Comparison of ENCODE assay signal across 19 cellular contexts in genomic region chr12:110637869-110638441, GRCh38. TPM values are rescaled to one million over a fixed set of nuclear protein-coding genes. Genes with fewer than 3 reads are reported as not detected.
DNase-seq lines count a peak whose midpoint lies in the region; ATAC-seq and TF ChIP-seq lines count a peak whose summit lies in the region.
"Had no signal": no experiment of that assay in that cellular context is flagged by ENCODE, and none has a peak within 500 bp of the region (broad histone marks: within the 10 kb centered on the region; RNA-seq: fewer than 3 reads in every experiment).

No MANE protein-coding gene starts in this region.

- no peak overlapping the region for H4K8ac ChIP-seq in mesenchymal stem cell (ENCODE audit: low read length)

- H3K4me3 ChIP-seq in right atrium auricular region (no peak overlapping the region), OCI-LY1 (ENCODE audit: low read depth, low read length, poor library complexity, severe bottlenecking) (no peak overlapping the region), mesenchymal stem cell (ENCODE audit: insufficient read depth in 1 of 2, low read depth in 1 of 2, low read length in 2 of 2) (no peak overlapping the region)
- H3K4me3 ChIP-seq: GM23338 had no signal

- in situ Hi-C loops in ACHN (cut with HindIII; ENCODE audit: low pct_ligation_motif_present, low pct_unique_long_range_greater_than_20kb, low sequenced_read_pairs), result no loop called here

- H3K9me3 ChIP-seq in right atrium auricular region, result no peaks in the 10 kb centered on the region
- no peaks in the 10 kb centered on the region for H3K9me3 ChIP-seq in OCI-LY1 (ENCODE audit: low read length)
- H3K9me3 ChIP-seq in mesenchymal stem cell (ENCODE audit: control insufficient read depth, low read length), result no peaks in the 10 kb centered on the region

- DNase-seq in right atrium auricular region (ENCODE audit: low spot score) (no peak), cardiac septum (ENCODE audit: low spot score) (no peak), mesenchymal stem cell (peak; percentile 30), ACHN (no peak), GM20000 (ENCODE audit: low spot score) (no peak), GM19238 (ENCODE audit: insufficient read length, low spot score) (no peak)
- DNase-seq: activated CD4-positive, alpha-beta memory T cell treated with anti-CD3 and anti-CD28 coated beads for 36 hours; amygdala; CD8-positive, alpha-beta T cell; effector memory CD4-positive, alpha-beta T cell; NCI-H1436 treated with DMSO at 0.1 percent for 48 hours; NCI-H345; NK-92 treated with Interleukin-12 subunit alpha and Interleukin-12 subunit beta, amount 100 ng/mL, for 24 hours; retina had no signal

- H3K18ac ChIP-seq in mesenchymal stem cell (ENCODE audit: low read depth in 1 of 2, low read length in 2 of 2), result no peak overlapping the region

- no peak overlapping the region for H2AK5ac ChIP-seq in mesenchymal stem cell (ENCODE audit: low read length, severe bottlenecking)

- H3K4ac ChIP-seq in mesenchymal stem cell (ENCODE audit: low read depth in 1 of 2, low read length in 2 of 2), result no peak overlapping the region

- intact Hi-C loops in cardiac septum (cut with DNase I), result no loop called here

- peak overlapping the region; percentile 79 to 90 for H3K27ac ChIP-seq in right atrium auricular region
- peak overlapping the region; percentile 97 for H3K27ac ChIP-seq in OCI-LY1 (ENCODE audit: low read depth, low read length, poor library complexity, severe bottlenecking)
- no peak overlapping the region for H3K27ac ChIP-seq in mesenchymal stem cell (ENCODE audit: low read length, poor library complexity, severe bottlenecking)
- H3K27ac ChIP-seq: KMS-11 had no signal

- no peak overlapping the region for H2AFZ ChIP-seq in OCI-LY1 (ENCODE audit: low read length)
- no peak overlapping the region for H2AFZ ChIP-seq in mesenchymal stem cell (ENCODE audit: low read depth, low read length)
- H2AFZ ChIP-seq: GM23338 had no signal

- H3K4me1 ChIP-seq in right atrium auricular region (peaks cover 0 to 49% of the 10 kb centered on the region in 2 donors), OCI-LY1 (ENCODE audit: insufficient read depth, low read length, severe bottlenecking) (peaks cover 98% of the 10 kb centered on the region), mesenchymal stem cell (ENCODE audit: control insufficient read depth, insufficient read depth, low read depth, low read length) (peaks cover 3% of the 10 kb centered on the region)

- no peaks in the 10 kb centered on the region for H3K79me1 ChIP-seq in mesenchymal stem cell (replicated peaks; ENCODE audit: low read length, poor library complexity, severe bottlenecking)

- H2BK120ac ChIP-seq in mesenchymal stem cell (ENCODE audit: low read depth, low read length), result no peak overlapping the region

- H3K23ac ChIP-seq in mesenchymal stem cell (ENCODE audit: low read length in 2 of 2), result no peak overlapping the region

- no peak overlapping the region for H4K91ac ChIP-seq in mesenchymal stem cell (ENCODE audit: low read length)

- peaks cover 7% of the 10 kb centered on the region; the same call in 1 of the 2 replicates for H3K79me2 ChIP-seq in OCI-LY1 (ENCODE audit: insufficient read depth, low read length)

- H2BK12ac ChIP-seq in mesenchymal stem cell (ENCODE audit: low read length in 2 of 2), result no peak overlapping the region

- H3K4me2 ChIP-seq in OCI-LY1 (ENCODE audit: low read length) (no peak overlapping the region; the same call in 1 of the 2 replicates), mesenchymal stem cell (ENCODE audit: low read length, poor library complexity, severe bottlenecking) (no peak overlapping the region)
- H3K4me2 ChIP-seq: GM23338, KMS-11 had no signal

- WGBS in mesenchymal stem cell, result 78% methylated on average over 3 of the region's 3 CpGs

- ATAC-seq in GM21737 (IDR thresholded peaks at IDR 0.05; ENCODE audit: unreplicated experiment), result no peak
- ATAC-seq: activated T-helper 17 cell treated with anti-CD3 and anti-CD28 coated beads, Interleukin-2, amount 50 U/mL, for 72 hours; CD8-positive, alpha-beta T cell; GM23338 had no signal

- no peak overlapping the region for H2BK15ac ChIP-seq in mesenchymal stem cell (ENCODE audit: low read depth, poor library complexity, severe bottlenecking)

- no peaks in the 10 kb centered on the region for H3F3A ChIP-seq in OCI-LY1 (ENCODE audit: insufficient read depth, low read length)

- H3K36me3 ChIP-seq in right atrium auricular region, result peaks cover 1% of the 10 kb centered on the region
- no peaks in the 10 kb centered on the region for H3K36me3 ChIP-seq in OCI-LY1 (ENCODE audit: insufficient read depth, low read length)
- H3K36me3 ChIP-seq in mesenchymal stem cell (ENCODE audit: control insufficient read depth in 1 of 2, insufficient read depth in 2 of 2, low read depth in 1 of 2, low read length in 2 of 2), result peaks cover 15 to 23% of the 10 kb centered on the region in 2 experiments

- no peak overlapping the region for H2BK5ac ChIP-seq in mesenchymal stem cell (ENCODE audit: low read depth, low read length, poor library complexity, severe bottlenecking)

- H4K20me1 ChIP-seq in OCI-LY1 (ENCODE audit: insufficient read depth, low read length), result no peaks in the 10 kb centered on the region

- H3K27me3 ChIP-seq in right atrium auricular region, result no peaks in the 10 kb centered on the region
- H3K27me3 ChIP-seq in OCI-LY1 (ENCODE audit: insufficient read depth, low read length), result no peaks in the 10 kb centered on the region
- no peaks in the 10 kb centered on the region for H3K27me3 ChIP-seq in mesenchymal stem cell (ENCODE audit: control insufficient read depth in 1 of 2, insufficient read depth in 1 of 2, low read length in 2 of 2)

- no peak for TF ChIP-seq CTCF in right atrium auricular region (IDR thresholded peaks at IDR 0.05)
- TF ChIP-seq CTCF in OCI-LY1 (IDR thresholded peaks at IDR 0.05; ENCODE audit: low read length), result no peak
- TF ChIP-seq CTCF in GM20000 (IDR thresholded peaks at IDR 0.05; ENCODE audit: extremely low read depth, missing control alignments), result no peak

- H3K14ac ChIP-seq in mesenchymal stem cell (ENCODE audit: low read length in 2 of 2), result peak overlapping the region in 1 of 2 experiments; percentile 6

- no peak overlapping the region; the same call in 1 of the 2 replicates for H3K9ac ChIP-seq in OCI-LY1 (ENCODE audit: low read length)
- no peak overlapping the region for H3K9ac ChIP-seq in mesenchymal stem cell (ENCODE audit: low read length)
- H3K9ac ChIP-seq: KMS-11 had no signal

- H3K9me2 ChIP-seq in OCI-LY1 (ENCODE audit: low read depth, low read length), result no peaks in the 10 kb centered on the region

RNA-seq across cellular contexts. Expression of gene TCTN1, which starts 24.0 kb away (rescaled TPM):
- total RNA-seq in right atrium auricular region (10 to 100 TPM; 23.7 to 29.0 TPM), cardiac septum (20.7 TPM)
- 58.1 TPM for polyA plus RNA-seq in mesenchymal stem cell (2013, experiment 1 of 2)
- 60.5 TPM for polyA plus RNA-seq in mesenchymal stem cell (2013, experiment 2 of 2)

RNA-seq across cellular contexts. Expression of gene HVCN1, which starts 51.0 kb away (rescaled TPM):
- total RNA-seq in right atrium auricular region (10 to 100 TPM; 21.7 to 24.1 TPM), cardiac septum (3.5 TPM)
- 5.3 TPM for polyA plus RNA-seq in mesenchymal stem cell (2013, experiment 1 of 2)
- 5.5 TPM for polyA plus RNA-seq in mesenchymal stem cell (2013, experiment 2 of 2)

RNA-seq across cellular contexts. Expression of gene PPTC7, which starts 54.8 kb away (rescaled TPM):
- total RNA-seq in right atrium auricular region, result 10 to 100 TPM; 32.1 to 53.6 TPM
- total RNA-seq in cardiac septum, result 55.0 TPM
- polyA plus RNA-seq in mesenchymal stem cell (2013, experiment 1 of 2), result 14.0 TPM
- polyA plus RNA-seq in mesenchymal stem cell (2013, experiment 2 of 2), result 14.8 TPM
